ENCODE assay signal across 16 cellular contexts in the genomic region with DNA sequence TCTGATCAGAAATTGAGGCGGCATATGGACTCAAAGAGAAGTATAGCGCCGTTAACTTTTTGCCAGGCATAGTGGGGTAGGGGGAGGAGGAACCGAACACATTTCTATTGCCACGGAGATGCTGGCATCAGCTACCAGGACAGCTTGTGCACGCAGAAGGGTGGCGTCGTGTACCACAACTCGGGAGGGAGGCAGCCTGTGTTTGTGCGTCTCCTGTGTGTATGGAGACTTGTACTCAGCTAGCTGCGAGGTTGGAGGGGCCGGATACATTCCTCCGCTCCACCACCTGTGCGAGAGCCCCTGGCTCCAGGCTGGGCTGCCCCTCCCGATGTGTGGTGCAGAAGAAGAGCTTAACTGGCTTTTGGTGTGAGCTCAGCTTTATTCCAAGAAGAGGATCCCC.
"Had no signal": no experiment of that assay in that cellular context is flagged by ENCODE, and none has a peak within 500 bp of the region (broad histone marks: within the 10 kb centered on the region; RNA-seq: fewer than 3 reads in every experiment).

No MANE protein-coding gene starts in this region.

- ATAC-seq: activated CD4-positive, CD25-positive, alpha-beta regulatory T cell treated with anti-CD3 and anti-CD28 coated beads, Interleukin-2, amount 50 U/mL, for 24 hours; gastrocnemius medialis; heart right ventricle; left lobe of liver; stimulated activated effector memory CD8-positive, alpha-beta T cell treated with anti-CD3 and anti-CD28 coated beads, Interleukin-12 subunit alpha, Interleukin-12 subunit beta, amount 100 ng/mL, for 72 hours had no signal

- DNase-seq: activated CD4-positive, alpha-beta T cell treated with anti-CD3 and anti-CD28 coated beads, Interleukin-2, amount 50 U/mL, for 4 hours; activated naive CD4-positive, alpha-beta T cell; activated naive CD8-positive, alpha-beta T cell treated with anti-CD3 and anti-CD28 coated beads, Interleukin-2, amount 10 ng/mL, durations not matched to agents 7 days and 5 days; activated T-cell treated with anti-CD3 and anti-CD28 coated beads for 4 hours; erythroblast; gastrocnemius medialis; heart right ventricle; midbrain; T-helper 9 cell had no signal

- H3K4me3 ChIP-seq: ascending aorta, gastrocnemius medialis, heart right ventricle, tibial nerve had no signal

- FAIRE-seq: bronchial epithelial cell, islet of Langerhans had no signal

- H3K27ac ChIP-seq: ascending aorta, gastrocnemius medialis, heart right ventricle, tibial nerve had no signal

- H3K4me1 ChIP-seq: ascending aorta, gastrocnemius medialis, heart right ventricle, tibial nerve had no signal

- H3K9me3 ChIP-seq: ascending aorta, gastrocnemius medialis, heart right ventricle, tibial nerve had no signal
